ENCODE assay signal across 8 cellular contexts in genomic region chr17:61452301-61453290, GRCh38. TPM values are rescaled to one million over a fixed set of nuclear protein-coding genes. Genes with fewer than 3 reads are reported as not detected.
DNase-seq lines count a peak whose midpoint lies in the region; FAIRE-seq and TF ChIP-seq lines count a peak whose summit lies in the region.
"Had no signal": no experiment of that assay in that cellular context is flagged by ENCODE, and none has a peak within 500 bp of the region (broad histone marks: within the 10 kb centered on the region; RNA-seq: fewer than 3 reads in every experiment).

Gene TBX4 (plus strand): TSS chr17:61452422. CDS start chr17:61456491, 4,069 bp downstream.

- TF ChIP-seq CTCF in GM13977 (IDR thresholded peaks at IDR 0.05; ENCODE audit: extremely low read depth, insufficient read depth, missing control alignments): no peak
- no peak for TF ChIP-seq CTCF in GM13976 (IDR thresholded peaks at IDR 0.05; ENCODE audit: borderline replicate concordance, control extremely low read depth, extremely low read depth, insufficient read depth, missing control alignments)

- peaks cover 3% of the 10 kb centered on the region for H3K36me3 Mint-ChIP-seq in activated naive CD8-positive, alpha-beta T cell

- H3K4me3 Mint-ChIP-seq in activated naive CD8-positive, alpha-beta T cell: peak within 1 kb of the TSS; percentile 79

- DNase-seq in GM13977 (ENCODE audit: low spot score): peak; percentile 32
- no peak for DNase-seq in small intestine
- DNase-seq in GM13976 (ENCODE audit: low spot score): no peak
- no peak for DNase-seq in NCI-H510A (lab: John Stamatoyannopoulos, UW)
- DNase-seq in OCI-M2 (lab: John Stamatoyannopoulos, UW; ENCODE audit: unreplicated experiment): no peak
- DNase-seq: hypothalamus had no signal

- no peaks in the 10 kb centered on the region for H3K9me3 Mint-ChIP-seq in activated naive CD8-positive, alpha-beta T cell (ENCODE audit: low read depth)

- H3K27ac ChIP-seq in small intestine (ENCODE audit: low read depth in 1 of 2, low read length in 1 of 2): no peak within 1 kb of the TSS

- H3K4me3 ChIP-seq in iPS-11a (ENCODE audit: low read depth, low read length) (peak within 1 kb of the TSS; percentile 13), small intestine (ENCODE audit: low read depth in 1 of 2, low read length in 2 of 2) (peak within 1 kb of the TSS in 1 of 2 donors; percentile 22)

- peak; percentile 73 for FAIRE-seq in small intestine (lab: Jason Lieb, UNC)

- in situ Hi-C loops in GM13977 (cut with MboI; ENCODE audit: low pct_unique_long_range_greater_than_20kb, low sequenced_read_pairs, unreplicated experiment): loop anchor here (10.0 kb wide), 1 partner anchor 58 kb away; the partner anchor contains the start of gene TBX2
- in situ Hi-C loops in GM13976 (cut with MboI; ENCODE audit: low sequenced_read_pairs, unreplicated experiment): no loop called here

- H3K27me3 ChIP-seq in small intestine (ENCODE audit: control insufficient read depth in 2 of 2, insufficient read depth in 2 of 2, low read length in 2 of 2): peaks cover 18 to 57% of the 10 kb centered on the region in 2 donors

- no peaks in the 10 kb centered on the region for H3K36me3 ChIP-seq in small intestine (ENCODE audit: control insufficient read depth in 2 of 2, insufficient read depth in 2 of 2, low read length in 2 of 2)

- peaks cover 40% of the 10 kb centered on the region for H3K27me3 Mint-ChIP-seq in activated naive CD8-positive, alpha-beta T cell

- no peaks in the 10 kb centered on the region for H3K9me3 ChIP-seq in small intestine (ENCODE audit: control insufficient read depth, low read depth)

- WGBS in small intestine, 3 donors: 5 to 11% (median 9%) methylated on average over 37 to 59 of the region's 59 CpGs

- peaks cover 33% of the 10 kb centered on the region for H3K4me1 Mint-ChIP-seq in activated naive CD8-positive, alpha-beta T cell (ENCODE audit: low read depth)

- no peaks in the 10 kb centered on the region for H3K4me1 ChIP-seq in small intestine (ENCODE audit: control insufficient read depth in 2 of 2, insufficient read depth in 1 of 2, low read depth in 1 of 2, low read length in 1 of 2)

- no peak within 1 kb of the TSS for H3K27ac Mint-ChIP-seq in activated naive CD8-positive, alpha-beta T cell

RNA-seq across cellular contexts. Expression of gene TBX4, which starts in this region (rescaled TPM):
- not detected for polyA plus RNA-seq in small intestine
